ENCODE assay signal across 25 cellular contexts in the genomic region with DNA sequence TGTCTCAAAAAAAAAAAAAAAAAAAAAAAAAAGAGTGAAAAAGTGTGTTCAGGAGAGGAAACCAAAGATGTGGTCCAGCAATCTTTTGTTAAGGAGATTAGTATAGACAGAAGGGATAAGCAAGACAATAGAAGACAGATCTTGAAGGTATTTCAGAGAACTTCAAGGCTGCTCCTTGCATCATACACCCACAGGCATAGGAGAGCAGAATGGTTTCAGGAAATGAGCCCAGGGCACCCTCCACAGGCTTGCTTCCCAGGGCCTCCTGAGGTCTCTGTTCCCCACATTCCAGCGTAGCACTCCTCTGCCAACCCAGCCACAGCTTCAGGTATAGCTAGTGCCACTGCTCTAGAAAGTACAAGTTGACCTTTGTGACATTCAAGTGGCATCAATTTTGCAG.
"Had no signal": no experiment of that assay in that cellular context is flagged by ENCODE, and none has a peak within 500 bp of the region (broad histone marks: within the 10 kb centered on the region; RNA-seq: fewer than 3 reads in every experiment).

No MANE protein-coding gene starts in this region.

- DNase-seq: dermis blood vessel endothelial cell; dorsolateral prefrontal cortex; effector CD4-positive, alpha-beta T cell; effector memory CD4-positive, alpha-beta T cell; esophagus squamous epithelium; foreskin fibroblast; foreskin melanocyte; heart left ventricle; hypothalamus; left cardiac atrium; left lung; left ventricle myocardium superior; lower lobe of right lung; mesenchymal stem cell; mucosa of descending colon; naive B cell; naive thymus-derived CD8-positive, alpha-beta T cell had no signal

- H3K9me3 ChIP-seq: esophagus squamous epithelium, gastroesophageal sphincter, left lung, lower lobe of right lung, mucosa of descending colon had no signal

- H3K4me3 Mint-ChIP-seq: mesothelial cell of epicardium; naive thymus-derived CD8-positive, alpha-beta T cell had no signal

- H3K27me3 ChIP-seq: dorsolateral prefrontal cortex had no signal

- H2AFZ ChIP-seq: hepatocyte had no signal

- H3K4me2 ChIP-seq: hepatocyte had no signal

- H3K36me3 Mint-ChIP-seq: naive B cell had no signal

- H3K4me1 Mint-ChIP-seq: mesothelial cell of epicardium; naive B cell; naive thymus-derived CD8-positive, alpha-beta T cell had no signal

- ATAC-seq: gastroesophageal sphincter; heart left ventricle; left cardiac atrium; left lung; left ventricle myocardium superior; lower lobe of right lung; mucosa of descending colon; naive thymus-derived CD8-positive, alpha-beta T cell had no signal

- H3K27ac ChIP-seq: coronary artery, dorsolateral prefrontal cortex, esophagus squamous epithelium, gastroesophageal sphincter, heart left ventricle, hepatocyte, left lung, lower lobe of right lung had no signal

- H3K27ac Mint-ChIP-seq: mesothelial cell of epicardium; naive B cell; naive thymus-derived CD8-positive, alpha-beta T cell had no signal

- H3K4me3 ChIP-seq: coronary artery, dorsolateral prefrontal cortex, esophagus squamous epithelium, gastroesophageal sphincter, heart left ventricle, hepatocyte, left lung, lower lobe of right lung, mucosa of descending colon had no signal

- H3K79me2 ChIP-seq: hepatocyte had no signal

- H3K4me1 ChIP-seq: esophagus squamous epithelium, gastroesophageal sphincter, heart left ventricle, left lung, lower lobe of right lung had no signal

- H3K36me3 ChIP-seq: esophagus squamous epithelium, gastroesophageal sphincter, heart left ventricle, left lung, lower lobe of right lung had no signal

- FAIRE-seq: colon, endothelial cell of umbilical vein, islet of Langerhans, keratinocyte had no signal
